23 cellular contexts compared by ENCODE assay signal in genomic region chr2:89763581-89764485, GRCh38.
DNase-seq lines count a peak whose midpoint lies in the region; ATAC-seq, FAIRE-seq and TF ChIP-seq lines count a peak whose summit lies in the region.
"Had no signal": no experiment of that assay in that cellular context is flagged by ENCODE, and none has a peak within 500 bp of the region (broad histone marks: within the 10 kb centered on the region; RNA-seq: fewer than 3 reads in every experiment).

No MANE protein-coding gene starts in this region.

- no peak overlapping the region for H3K4me3 ChIP-seq in mucosa of descending colon
- H3K4me3 ChIP-seq in upper lobe of right lung: no peak overlapping the region
- H3K4me3 ChIP-seq: A549, heart right ventricle, PC-9, skin epidermis, testis had no signal

- no peak overlapping the region for H3K27ac ChIP-seq in upper lobe of right lung
- H3K27ac ChIP-seq: A549, heart right ventricle, PC-9, skin epidermis, testis had no signal

- intact Hi-C loops in mucosa of descending colon (cut with DNase I, micrococcal nuclease): no loop called here
- intact Hi-C loops in upper lobe of right lung (cut with DNase I): no loop called here

- no peak for FAIRE-seq in frontal cortex (lab: Jason Lieb, UNC)
- FAIRE-seq: A549, bronchial epithelial cell had no signal

- ATAC-seq in mucosa of descending colon (no peak), upper lobe of right lung (no peak), HG03432 (IDR thresholded peaks at IDR 0.05; ENCODE audit: unreplicated experiment) (no peak)
- ATAC-seq: A549; activated naive CD8-positive, alpha-beta T cell treated with anti-CD3 and anti-CD28 coated beads, Interleukin-2, amount 50 U/mL, for 24 hours; heart right ventricle had no signal

- H3K4me1 ChIP-seq in mucosa of descending colon (ENCODE audit: low read depth) (no peaks in the 10 kb centered on the region), upper lobe of right lung (no peaks in the 10 kb centered on the region)
- H3K4me1 ChIP-seq: A549 had no signal

- H3K9me3 ChIP-seq in mucosa of descending colon (peaks cover 29% of the 10 kb centered on the region), upper lobe of right lung (no peaks in the 10 kb centered on the region)
- H3K9me3 ChIP-seq: testis had no signal

- H3K36me3 ChIP-seq in mucosa of descending colon (ENCODE audit: low read depth): no peaks in the 10 kb centered on the region
- no peaks in the 10 kb centered on the region for H3K36me3 ChIP-seq in upper lobe of right lung
- H3K36me3 ChIP-seq: heart right ventricle had no signal

- H3K27me3 ChIP-seq in upper lobe of right lung: peaks cover 23% of the 10 kb centered on the region
- H3K27me3 ChIP-seq: testis had no signal

- TF ChIP-seq CTCF in mucosa of descending colon (IDR thresholded peaks at IDR 0.05) (no peak), upper lobe of right lung (IDR thresholded peaks at IDR 0.05) (no peak)

- DNase-seq in activated CD8-positive, alpha-beta memory T cell treated with anti-CD3 and anti-CD28 coated beads for 24 hours: peak; percentile 55
- DNase-seq in activated CD8-positive, alpha-beta memory T cell treated with anti-CD3 and anti-CD28 coated beads, Interleukin-2, amount 50 U/mL, for 48 hours: no peak
- DNase-seq in frontal cortex (ENCODE audit: low spot score in 2 of 2) (peak; percentile 0 to 2), mucosa of descending colon (peak in 2 of 3 donors; percentile 20 to 54), upper lobe of right lung (peak; percentile 64), DMS53 (lab: John Stamatoyannopoulos, UW) (no peak)
- DNase-seq in stimulated activated CD4-positive, alpha-beta T cell treated with anti-CD3 and anti-CD28 coated beads, Interleukin-2, amount 100 ng/mL, for 24 hours: no peak
- DNase-seq: activated CD4-positive, alpha-beta T cell treated with anti-CD3 and anti-CD28 coated beads, Interleukin-2, amount 10 ng/mL, durations not matched to agents 7 days and 5 days; activated naive CD8-positive, alpha-beta T cell treated with anti-CD3 and anti-CD28 coated beads, Interleukin-2, amount 50 U/mL, for 24 hours; activated T-cell treated with anti-CD3 and anti-CD28 coated beads, Interleukin-2, amount 50 U/mL, for 24 hours; H9; KBM-7; NCI-H1105 treated with DMSO at 0.1 percent for 48 hours; NCI-H2171 treated with DMSO at 0.1 percent for 48 hours; nucleus accumbens; PC-9; stimulated activated CD4-positive, alpha-beta T cell treated with anti-CD3 and anti-CD28 coated beads, Interleukin-4, amount 100 ng/mL, for 4 hours; testis had no signal

Comparison
In these comparisons a context has a peak if more than half of its experiments do, and no peak if none do; other contexts are left out.
1. DNase-seq: peak in activated CD8-positive, alpha-beta memory T cell treated with anti-CD3 and anti-CD28 coated beads for 24 hours (single experiment), frontal cortex (2 of 2), mucosa of descending colon (2 of 3) and upper lobe of right lung (single experiment); none in activated CD8-positive, alpha-beta memory T cell treated with anti-CD3 and anti-CD28 coated beads, Interleukin-2, amount 50 U/mL, for 48 hours (single experiment), DMS53 (single experiment) and stimulated activated CD4-positive, alpha-beta T cell treated with anti-CD3 and anti-CD28 coated beads, Interleukin-2, amount 100 ng/mL, for 24 hours (0 of 2).